10 cellular contexts compared by ENCODE assay signal in genomic region chr4:153683763-153684181, GRCh38. TPM values are rescaled to one million over a fixed set of nuclear protein-coding genes. Genes with fewer than 3 reads are reported as not detected.
DNase-seq lines count a peak whose midpoint lies in the region; ATAC-seq and TF ChIP-seq lines count a peak whose summit lies in the region.
"Had no signal": no experiment of that assay in that cellular context is flagged by ENCODE, and none has a peak within 500 bp of the region (broad histone marks: within the 10 kb centered on the region; RNA-seq: fewer than 3 reads in every experiment).

No MANE protein-coding gene starts in this region.

- peaks cover 15% of the 10 kb centered on the region for H3K9me3 ChIP-seq in mononuclear cell (ENCODE audit: low read depth, low read length)

- ATAC-seq in GM21447 (IDR thresholded peaks at IDR 0.05; ENCODE audit: unreplicated experiment) = no peak

- peaks cover 14% of the 10 kb centered on the region for H3K27me3 ChIP-seq in mononuclear cell (ENCODE audit: insufficient read depth, low read length)

- peaks cover 18% of the 10 kb centered on the region for H3K4me1 Mint-ChIP-seq in activated naive CD4-positive, alpha-beta T cell treated with anti-CD3 and anti-CD28 coated beads, Interleukin-2, amount 50 U/mL, for 24 hours
- peaks cover 6% of the 10 kb centered on the region for H3K4me1 Mint-ChIP-seq in type B pancreatic cell (ENCODE audit: unreplicated experiment)

- peaks cover 34% of the 10 kb centered on the region for H3K4me1 ChIP-seq in mononuclear cell (ENCODE audit: insufficient read depth, low read length)

- H3K27ac Mint-ChIP-seq in activated naive CD4-positive, alpha-beta T cell treated with anti-CD3 and anti-CD28 coated beads, Interleukin-2, amount 50 U/mL, for 24 hours = no peak overlapping the region
- H3K27ac Mint-ChIP-seq in type B pancreatic cell = no peak overlapping the region

- no peak for TF ChIP-seq CTCF in cardiac fibroblast (IDR thresholded peaks at IDR 0.05; ENCODE audit: low read depth, low read length)
- no peak for TF ChIP-seq CTCF in type B pancreatic cell (conservative IDR thresholded peaks at IDR 0.05)

- H3K4me3 Mint-ChIP-seq in activated naive CD4-positive, alpha-beta T cell treated with anti-CD3 and anti-CD28 coated beads, Interleukin-2, amount 50 U/mL, for 24 hours = peak overlapping the region; percentile 79
- H3K4me3 Mint-ChIP-seq in type B pancreatic cell = peak overlapping the region; percentile 81

- peaks cover 5% of the 10 kb centered on the region for H3K9me3 Mint-ChIP-seq in activated naive CD4-positive, alpha-beta T cell treated with anti-CD3 and anti-CD28 coated beads, Interleukin-2, amount 50 U/mL, for 24 hours
- peaks cover 9% of the 10 kb centered on the region for H3K9me3 Mint-ChIP-seq in type B pancreatic cell

- DNase-seq in activated naive CD4-positive, alpha-beta T cell (lab: John Stamatoyannopoulos, UW) = no peak
- no peak for DNase-seq in cardiac fibroblast (ENCODE audit: low read depth in 2 of 2)
- no peak for DNase-seq in type B pancreatic cell (ENCODE audit: extremely low spot score, unreplicated experiment)
- DNase-seq in NOMO-1 (lab: John Stamatoyannopoulos, UW; ENCODE audit: unreplicated experiment in 2 of 2) = no peak
- no peak for DNase-seq in HCEC 1CT
- DNase-seq: DMS 273 treated with DMSO at 0.1 percent for 48 hours had no signal

- H3K27me3 Mint-ChIP-seq in activated naive CD4-positive, alpha-beta T cell treated with anti-CD3 and anti-CD28 coated beads, Interleukin-2, amount 50 U/mL, for 24 hours = peaks cover 6% of the 10 kb centered on the region
- H3K27me3 Mint-ChIP-seq in type B pancreatic cell = peaks cover 40% of the 10 kb centered on the region

- peaks cover 8% of the 10 kb centered on the region for H3K36me3 Mint-ChIP-seq in activated naive CD4-positive, alpha-beta T cell treated with anti-CD3 and anti-CD28 coated beads, Interleukin-2, amount 50 U/mL, for 24 hours
- H3K36me3 Mint-ChIP-seq in type B pancreatic cell = peaks cover 5% of the 10 kb centered on the region

- H3K4me3 ChIP-seq in cardiac fibroblast (replicated peaks in 1 of 2; ENCODE audit: low read depth in 2 of 2, low read length in 2 of 2) (peak overlapping the region; percentile 59 to 60), mononuclear cell (ENCODE audit: low read length) (peak overlapping the region; percentile 79)

RNA-seq across cellular contexts. Expression of gene TLR2, which starts 0.3 kb away (rescaled TPM):
- 155 TPM for total RNA-seq in mononuclear cell
- total RNA-seq in type B pancreatic cell (ENCODE audit: low replicate concordance) = 0.74 and 1.2 TPM in 2 replicates
- total RNA-seq: SJSA1 had no signal

Comparison
In these comparisons a context has a peak if more than half of its experiments do, and no peak if none do; other contexts are left out.
1. RNA of gene TLR2, which starts 0.3 kb away (total RNA-seq): 155 TPM in mononuclear cell (single experiment); 0.74 to 1.2 TPM in type B pancreatic cell; every median in the first group is over 10 times any median in the second.